In genomic region chr16:56787185-56787584, GRCh38 we compare ENCODE assay signal across 18 cellular contexts.
"Had no signal": no experiment of that assay in that cellular context is flagged by ENCODE, and none has a peak within 500 bp of the region (broad histone marks: within the 10 kb centered on the region; RNA-seq: fewer than 3 reads in every experiment).

No MANE protein-coding gene starts in this region.

- H3K4me3 Mint-ChIP-seq: activated naive CD4-positive, alpha-beta T cell treated with anti-CD3 and anti-CD28 coated beads for 36 hours; activated naive CD8-positive, alpha-beta T cell treated with anti-CD3 and anti-CD28 coated beads, Interleukin-2, amount 50 U/mL, for 24 hours; dendritic cell treated with granulocyte-macrophage colony-stimulating factor and Interleukin-4, amounts not matched to agents 40 ng/mL and 50 ng/mL, for 4 days; effector memory CD8-positive, alpha-beta T cell; naive B cell; T-helper 2 cell treated with Interferon-gamma antibody and Interleukin-4, amounts not matched to agents 5 μg/mL and 100 μg/mL, for 36 hours had no signal

- H3K4me3 ChIP-seq: breast epithelium, lung, pancreas, sigmoid colon, spleen, stomach had no signal

- H3K36me3 Mint-ChIP-seq: naive B cell had no signal

- ATAC-seq: activated naive CD8-positive, alpha-beta T cell treated with anti-CD3 and anti-CD28 coated beads, Interleukin-2, amount 50 U/mL, for 24 hours; effector memory CD8-positive, alpha-beta T cell; left cardiac atrium; pancreas had no signal

- H3K9me3 ChIP-seq: breast epithelium, pancreas, sigmoid colon, spleen, stomach had no signal

- H3K27me3 Mint-ChIP-seq: activated naive CD8-positive, alpha-beta T cell treated with anti-CD3 and anti-CD28 coated beads, Interleukin-2, amount 50 U/mL, for 24 hours; dendritic cell treated with granulocyte-macrophage colony-stimulating factor and Interleukin-4, amounts not matched to agents 40 ng/mL and 50 ng/mL, for 4 days; effector memory CD8-positive, alpha-beta T cell; naive B cell had no signal

- DNase-seq: activated CD4-positive, alpha-beta T cell treated with anti-CD3 and anti-CD28 coated beads, Interleukin-2, amount 50 U/mL, for 48 hours; activated naive CD4-positive, alpha-beta T cell treated with anti-CD3 and anti-CD28 coated beads for 36 hours; activated naive CD8-positive, alpha-beta T cell treated with anti-CD3 and anti-CD28 coated beads, Interleukin-2, amount 50 U/mL, for 24 hours; aorta; effector memory CD8-positive, alpha-beta T cell; foreskin melanocyte; left cardiac atrium; naive B cell; pancreas; sigmoid colon; spleen; stomach had no signal

- H3K36me3 ChIP-seq: breast epithelium, pancreas, sigmoid colon, stomach had no signal

- H3K27ac ChIP-seq: breast epithelium, epithelial cell of prostate, pancreas, sigmoid colon, spleen, stomach had no signal

- H3K4me1 Mint-ChIP-seq: naive B cell had no signal

- H3K27ac Mint-ChIP-seq: activated naive CD4-positive, alpha-beta T cell treated with anti-CD3 and anti-CD28 coated beads for 36 hours; activated naive CD8-positive, alpha-beta T cell treated with anti-CD3 and anti-CD28 coated beads, Interleukin-2, amount 50 U/mL, for 24 hours; activated T-helper 2 cell treated with anti-CD3 and anti-CD28 coated beads, Interferon-gamma antibody, Interleukin-2, Interleukin-4, amounts not matched to agents 10 μg/mL and 5 μg/mL and 100 μg/mL, durations not matched to agents 14 hours and 24 hours and 36 hours; dendritic cell treated with granulocyte-macrophage colony-stimulating factor and Interleukin-4, amounts not matched to agents 40 ng/mL and 50 ng/mL, for 4 days; T-helper 2 cell treated with Interferon-gamma antibody and Interleukin-4, amounts not matched to agents 5 μg/mL and 100 μg/mL, for 36 hours had no signal

- H3K27me3 ChIP-seq: breast epithelium, pancreas, sigmoid colon, spleen, stomach had no signal

- H3K4me1 ChIP-seq: breast epithelium, pancreas had no signal

- H3K9me3 Mint-ChIP-seq: activated naive CD4-positive, alpha-beta T cell treated with anti-CD3 and anti-CD28 coated beads for 36 hours; activated naive CD8-positive, alpha-beta T cell treated with anti-CD3 and anti-CD28 coated beads, Interleukin-2, amount 50 U/mL, for 24 hours; activated T-helper 2 cell treated with anti-CD3 and anti-CD28 coated beads, Interferon-gamma antibody, Interleukin-2, Interleukin-4, amounts not matched to agents 10 μg/mL and 5 μg/mL and 100 μg/mL, durations not matched to agents 14 hours and 24 hours and 36 hours; dendritic cell treated with granulocyte-macrophage colony-stimulating factor and Interleukin-4, amounts not matched to agents 40 ng/mL and 50 ng/mL, for 4 days; effector memory CD8-positive, alpha-beta T cell; naive B cell; T-helper 2 cell treated with Interferon-gamma antibody and Interleukin-4, amounts not matched to agents 5 μg/mL and 100 μg/mL, for 36 hours had no signal
